ENCODE assay signal across 19 cellular contexts in the genomic region with DNA sequence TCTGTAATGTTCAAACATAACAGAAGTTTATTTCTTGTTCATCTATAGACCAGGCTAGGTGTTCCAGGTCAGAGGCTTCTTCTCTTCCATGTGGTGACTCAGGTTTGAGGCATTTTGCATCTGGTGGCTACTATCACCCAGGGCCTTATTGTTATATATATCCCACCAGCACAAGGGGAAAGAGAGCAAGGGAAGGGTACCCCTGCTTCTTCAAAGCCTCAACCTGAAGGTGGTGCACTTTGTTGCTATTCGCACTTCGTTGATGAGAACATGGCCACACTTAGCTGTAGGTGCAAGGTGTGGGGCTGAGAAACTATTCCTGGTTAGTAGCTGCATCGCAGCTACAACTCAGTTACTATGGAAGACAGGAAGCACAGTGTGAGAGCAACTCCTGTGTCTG. TPM values are rescaled to one million over a fixed set of nuclear protein-coding genes. Genes with fewer than 3 reads are reported as not detected.
DNase-seq lines count a peak whose midpoint lies in the region; ATAC-seq, FAIRE-seq and TF ChIP-seq lines count a peak whose summit lies in the region.
"Had no signal": no experiment of that assay in that cellular context is flagged by ENCODE, and none has a peak within 500 bp of the region (broad histone marks: within the 10 kb centered on the region; RNA-seq: fewer than 3 reads in every experiment).

No MANE protein-coding gene starts in this region.

- peak in 1 of 2 experiments; percentile 63; a peak in 2 of 4 replicates for TF ChIP-seq RAD21 in K562 (CRISPR knock-in tag; conservative IDR thresholded peaks at IDR 0.05 in 1 of 2, IDR thresholded peaks at IDR 0.05 in 1 of 2)

- TF ChIP-seq CTCF in K562 (IDR thresholded peaks at IDR 0.05 in 2 of 3, conservative IDR thresholded peaks at IDR 0.05 in 1 of 3; ENCODE audit: insufficient read depth in 2 of 3, low read depth in 1 of 3, low read length in 3 of 3) (peak; percentile 44 to 97 (median 69)), osteocyte (IDR thresholded peaks at IDR 0.05) (peak; percentile 8)

- H3K4me2 ChIP-seq in K562 (ENCODE audit: insufficient read depth, low read length) = no peak overlapping the region; the same call in 1 of the 2 replicates

- H3K27ac Mint-ChIP-seq in osteocyte (ENCODE audit: unreplicated experiment) = no peak overlapping the region
- H3K27ac Mint-ChIP-seq: activated CD4-positive, alpha-beta T cell treated with anti-CD3 and anti-CD28 coated beads for 36 hours; activated naive CD8-positive, alpha-beta T cell treated with anti-CD3 and anti-CD28 coated beads, Interleukin-2, amount 50 U/mL, for 24 hours had no signal

- DNase-seq in DMS 273 (lab: John Stamatoyannopoulos, UW; ENCODE audit: unreplicated experiment) (peak; percentile 57), DMS 273 treated with DMSO at 0.1 percent for 48 hours (lab: John Stamatoyannopoulos, UW) (no peak), HTR-8/SVneo (ENCODE audit: insufficient read length, low spot score) (no peak), K562 (ENCODE audit: extremely low read depth in 1 of 4, low spot score in 3 of 4) (peak in 3 of 4 experiments; percentile 10 to 27 (median 23)), osteocyte (ENCODE audit: extremely low spot score, unreplicated experiment) (no peak), NCI-H2081 treated with DMSO at 0.1 percent for 48 hours (lab: John Stamatoyannopoulos, UW) (no peak), KG1 (lab: John Stamatoyannopoulos, UW) (no peak), cortex of kidney (lab: John Stamatoyannopoulos, UW) (no peak)
- DNase-seq: activated CD4-positive, alpha-beta T cell treated with anti-CD3 and anti-CD28 coated beads for 36 hours; activated naive CD8-positive, alpha-beta T cell treated with anti-CD3 and anti-CD28 coated beads, Interleukin-2, amount 50 U/mL, for 24 hours; activated T-cell treated with anti-CD3 and anti-CD28 coated beads, Interleukin-2, amount 50 U/mL, for 1 hour; mesenchymal stem cell; MG63; nucleus accumbens; spleen had no signal

- H3K36me3 Mint-ChIP-seq in osteocyte (ENCODE audit: unreplicated experiment) = peaks cover 6% of the 10 kb centered on the region

- H3K9ac ChIP-seq in K562 (ENCODE audit: insufficient read depth in 1 of 2, low read depth in 2 of 2, low read length in 2 of 2) = no peak overlapping the region

- CTCF ChIA-PET in K562 (lab: Yijun Ruan, JAX; ENCODE audit: low intra/inter-chr PET ratio) = no interaction called here

- no peak overlapping the region for H3K4me3 Mint-ChIP-seq in osteocyte (ENCODE audit: unreplicated experiment)
- H3K4me3 Mint-ChIP-seq: activated CD4-positive, alpha-beta T cell treated with anti-CD3 and anti-CD28 coated beads for 36 hours; activated naive CD8-positive, alpha-beta T cell treated with anti-CD3 and anti-CD28 coated beads, Interleukin-2, amount 50 U/mL, for 24 hours had no signal

- no peak overlapping the region for H3K27ac ChIP-seq in K562 (ENCODE audit: extremely low read depth, low read depth, low read length)
- H3K27ac ChIP-seq: 22Rv1, epithelial cell of prostate, spleen had no signal

- in situ Hi-C loops in K562 (cut with MboI) = no loop called here

- peak; percentile 90 for ATAC-seq in K562
- ATAC-seq: activated CD4-positive, alpha-beta T cell treated with anti-CD3 and anti-CD28 coated beads for 36 hours; activated naive CD8-positive, alpha-beta T cell treated with anti-CD3 and anti-CD28 coated beads, Interleukin-2, amount 50 U/mL, for 24 hours; GM12878 had no signal

- no peak for TF ChIP-seq EP300 in K562 (IDR thresholded peaks at IDR 0.05; ENCODE audit: low read length)

- peaks cover 3 to 5% of the 10 kb centered on the region in 2 experiments; a peak in 3 of 5 replicates for H3K27me3 ChIP-seq in K562 (ENCODE audit: control insufficient read depth in 2 of 2, insufficient read depth in 2 of 2, low read length in 2 of 2)
- H3K27me3 ChIP-seq: MG63, spleen had no signal

- no peaks in the 10 kb centered on the region; a peak in 1 of 5 replicates for H3K4me1 ChIP-seq in K562 (replicated peaks in 1 of 2; ENCODE audit: control insufficient read depth in 2 of 2, insufficient read depth in 2 of 2, low read length in 2 of 2)

- no peaks in the 10 kb centered on the region for H4K20me1 ChIP-seq in K562 (replicated peaks; ENCODE audit: control insufficient read depth, insufficient read depth, low read length)

- H2AFZ ChIP-seq in K562 (ENCODE audit: low read depth, low read length) = peak overlapping the region; percentile 46; the same call in 1 of the 2 replicates

- no peaks in the 10 kb centered on the region for H3K9me1 ChIP-seq in K562 (ENCODE audit: control insufficient read depth, insufficient read depth, low read length)

- BruUV-seq in K562 (replicated peaks; lab: Mats Ljungman, UMichigan) = no TSS peak

- POLR2A ChIA-PET in K562 (lab: Yijun Ruan, JAX) = no interaction called here

- no peak for TF ChIP-seq POLR2A in K562 (conservative IDR thresholded peaks at IDR 0.05)

- no peaks in the 10 kb centered on the region for H3K79me2 ChIP-seq in K562 (ENCODE audit: control insufficient read depth, insufficient read depth, low read length)

- H3K9me3 ChIP-seq in K562 (replicated peaks; ENCODE audit: control insufficient read depth, insufficient read depth, low read depth, low read length) = peaks cover 2% of the 10 kb centered on the region; the same call in 1 of the 2 replicates
- H3K9me3 ChIP-seq: MG63 had no signal

- peaks cover 13% of the 10 kb centered on the region for H3K4me1 Mint-ChIP-seq in osteocyte (ENCODE audit: unreplicated experiment)

- H3K36me3 ChIP-seq in K562 (ENCODE audit: control insufficient read depth, insufficient read depth, low read length) = no peaks in the 10 kb centered on the region
- H3K36me3 ChIP-seq: MG63, spleen had no signal

- H3K4me3 ChIP-seq in K562 = no peak overlapping the region
- H3K4me3 ChIP-seq: GM12878, MG63, spleen had no signal

- intact Hi-C loops in K562 (cut with micrococcal nuclease) = loop anchor here (5.0 to 10.0 kb wide), 2 partner anchors 161 to 373 kb away; no protein-coding TSS in a partner anchor

- no peaks in the 10 kb centered on the region for H3K27me3 Mint-ChIP-seq in osteocyte (ENCODE audit: unreplicated experiment)
- H3K27me3 Mint-ChIP-seq: activated CD4-positive, alpha-beta T cell treated with anti-CD3 and anti-CD28 coated beads for 36 hours; activated naive CD8-positive, alpha-beta T cell treated with anti-CD3 and anti-CD28 coated beads, Interleukin-2, amount 50 U/mL, for 24 hours had no signal

- FAIRE-seq in HTR-8/SVneo (lab: Jason Lieb, UNC) (peak; percentile 65), K562 (lab: Jason Lieb, UNC) (peak; percentile 73)
- FAIRE-seq: GM12878 had no signal

- WGBS in K562 (ENCODE audit: insufficient coverage, low coverage, missing lambda C conversion rate) = 7% methylated on average over 3 of the region's 3 CpGs

- peaks cover 13% of the 10 kb centered on the region for H3K9me3 Mint-ChIP-seq in osteocyte (ENCODE audit: unreplicated experiment)
- H3K9me3 Mint-ChIP-seq: activated naive CD8-positive, alpha-beta T cell treated with anti-CD3 and anti-CD28 coated beads, Interleukin-2, amount 50 U/mL, for 24 hours had no signal

TF ChIP-seq in K562, 482 proteins besides CTCF, POLR2A, EP300 and RAD21 (continues in another document):
- TF ChIP-seq CTCFL (IDR thresholded peaks at IDR 0.05; ENCODE audit: borderline replicate concordance, insufficient read depth, low read depth, low read length, poor library complexity, severe bottlenecking) (peak; percentile 48), NBN (IDR thresholded peaks at IDR 0.05; ENCODE audit: low read depth) (no peak)

RNA-seq across cellular contexts. Expression of gene SLC3A1, which starts 27.4 kb away (rescaled TPM):
- total RNA-seq in K562 (2011; cell fraction: chromatin; rRNA removed; ENCODE audit: low replicate concordance) = 0.21 TPM in 1 of 2 replicates, not detected in the other
- not detected in 2 replicates for total RNA-seq in K562 (2011; cell fraction: nucleolus; rRNA removed)
- total RNA-seq in K562 (2011; cell fraction: nucleoplasm; rRNA removed) = 0.38 TPM in 1 of 2 replicates, not detected in the other
- total RNA-seq in K562 (2014; rRNA removed) (0.18 TPM in 1 of 2 replicates, not detected in the other), K562 (2014; rRNA removed; fragmentation: Illumina TruSeq; extraction: Trizol) (not detected in 2 replicates), K562 (2015; rRNA removed; fragmentation: Illumina TruSeq; extraction: Trizol) (not detected in 2 replicates), K562 (2021) (not detected in 2 replicates), osteocyte (not detected in 2 replicates)
- polyA plus RNA-seq in K562 (2011; rRNA removed) (0.05 TPM in 1 of 2 replicates, not detected in the other), K562 (2014; fragmentation: Illumina TruSeq; extraction: Trizol) (not detected in 2 replicates), K562 (2014; fragmentation: Nextera tagmentation; extraction: Ambion mirVana) (under 1 TPM; 0.04 to 0.08 TPM), K562 (2014; rRNA removed) (not detected in 2 replicates)
- not detected in 2 replicates for polyA plus RNA-seq in K562 (2011; cell fraction: cytosol; rRNA removed)
- polyA plus RNA-seq in K562 (2011; cell fraction: nucleus; rRNA removed) = 0.08 and 0.09 TPM in 2 replicates
- polyA plus RNA-seq in K562 (2012) = 0.06 TPM in 1 of 2 replicates, not detected in the other
- polyA minus RNA-seq in K562 (2011; rRNA and poly(A)+ RNA removed) = 0.33 TPM in 1 of 2 replicates, not detected in the other
- not detected in 2 replicates for polyA minus RNA-seq in K562 (2011; cell fraction: cytosol; rRNA and poly(A)+ RNA removed)
- polyA minus RNA-seq in K562 (2011; cell fraction: nucleus; rRNA and poly(A)+ RNA removed) = not detected in 2 replicates
- total RNA-seq: activated CD4-positive, alpha-beta T cell treated with anti-CD3 and anti-CD28 coated beads for 36 hours; chondrocyte; GM12878 had no signal

Comparison
In these comparisons a context has a peak if more than half of its experiments do, and no peak if none do; other contexts are left out.
1. DNase-seq: peak in DMS 273 (single experiment) and K562 (3 of 4); none in DMS 273 treated with DMSO at 0.1 percent for 48 hours (single experiment), HTR-8/SVneo (single experiment), osteocyte (single experiment), NCI-H2081 treated with DMSO at 0.1 percent for 48 hours (single experiment), KG1 (single experiment) and cortex of kidney (single experiment).